1 cellular context compared by ENCODE assay signal in genomic region chr1:227521782-227522181, GRCh38.
TF ChIP-seq lines count a peak whose summit lies in the region.

No MANE protein-coding gene starts in this region.

TF ChIP-seq in GM23338, 12 proteins besides CTCF, POLR2A, EP300 and RAD21 (continued from another document):
- TF ChIP-seq ZNF462 (CRISPR knock-in tag; IDR thresholded peaks at IDR 0.05) (no peak), ZNF331 (CRISPR knock-in tag; IDR thresholded peaks at IDR 0.05; ENCODE audit: low read depth) (no peak), EZH2 (IDR thresholded peaks at IDR 0.05; ENCODE audit: low read depth, unreplicated experiment) (no peak)
